In genomic region chr4:121822047-121822446, GRCh38 we compare ENCODE assay signal across 10 cellular contexts. TPM values are rescaled to one million over a fixed set of nuclear protein-coding genes. Genes with fewer than 3 reads are reported as not detected.
DNase-seq lines count a peak whose midpoint lies in the region; ATAC-seq and TF ChIP-seq lines count a peak whose summit lies in the region.
"Had no signal": no experiment of that assay in that cellular context is flagged by ENCODE, and none has a peak within 500 bp of the region (broad histone marks: within the 10 kb centered on the region; RNA-seq: fewer than 3 reads in every experiment).

No MANE protein-coding gene starts in this region.

- H3K4me3 ChIP-seq in GM08714 (ENCODE audit: low read length) (peak overlapping the region; percentile 83), fibroblast of mammary gland (ENCODE audit: control insufficient read depth, low read depth, low read length) (peak overlapping the region; percentile 84)

- ATAC-seq in foreskin keratinocyte (no peak), GM19324 (IDR thresholded peaks at IDR 0.05; ENCODE audit: low FRiP score, unreplicated experiment) (no peak)

- TF ChIP-seq CTCF in 22Rv1 (IDR thresholded peaks at IDR 0.05) (no peak), fibroblast of mammary gland (conservative IDR thresholded peaks at IDR 0.05; ENCODE audit: control insufficient read depth, insufficient read depth, low read depth, low read length) (no peak), foreskin keratinocyte (conservative IDR thresholded peaks at IDR 0.05) (no peak)

- H3K36me3 Mint-ChIP-seq in T-helper 2 cell treated with Interferon-gamma antibody and Interleukin-4, amounts not matched to agents 5 μg/mL and 100 μg/mL, for 36 hours (ENCODE audit: low read depth), result peaks cover 55% of the 10 kb centered on the region

- no peaks in the 10 kb centered on the region for H3K9me3 Mint-ChIP-seq in T-helper 2 cell treated with Interferon-gamma antibody and Interleukin-4, amounts not matched to agents 5 μg/mL and 100 μg/mL, for 36 hours

- no peaks in the 10 kb centered on the region for H3K27me3 ChIP-seq in foreskin keratinocyte

- peaks cover 37% of the 10 kb centered on the region for H3K4me1 Mint-ChIP-seq in T-helper 2 cell treated with Interferon-gamma antibody and Interleukin-4, amounts not matched to agents 5 μg/mL and 100 μg/mL, for 36 hours (ENCODE audit: low read depth)

- H3K27ac ChIP-seq in 22Rv1, result peak overlapping the region; percentile 89; the same call in 1 of the 2 replicates
- no peak overlapping the region for H3K27ac ChIP-seq in foreskin keratinocyte

- peak overlapping the region; percentile 98 for H3K4me3 Mint-ChIP-seq in T-helper 2 cell treated with Interferon-gamma antibody and Interleukin-4, amounts not matched to agents 5 μg/mL and 100 μg/mL, for 36 hours

- in situ Hi-C loops in G401 (cut with HindIII; ENCODE audit: low sequenced_read_pairs), result no loop called here

- H3K4me1 ChIP-seq in foreskin keratinocyte, result peaks cover 15% of the 10 kb centered on the region

- DNase-seq in T-helper 2 cell treated with Interferon-gamma antibody and Interleukin-4, amounts not matched to agents 5 μg/mL and 100 μg/mL, for 36 hours (ENCODE audit: low spot score), result no peak
- DNase-seq in fibroblast of mammary gland (ENCODE audit: low read depth) (no peak), foreskin keratinocyte (no peak), NCI-H2196 (lab: John Stamatoyannopoulos, UW; ENCODE audit: unreplicated experiment) (no peak), G401 (ENCODE audit: low spot score) (no peak)
- DNase-seq: NCI-H2081 treated with DMSO at 0.1 percent for 48 hours had no signal

- H3K27me3 Mint-ChIP-seq in T-helper 2 cell treated with Interferon-gamma antibody and Interleukin-4, amounts not matched to agents 5 μg/mL and 100 μg/mL, for 36 hours (ENCODE audit: low read depth), result no peaks in the 10 kb centered on the region

- peak overlapping the region; percentile 98 for H3K27ac Mint-ChIP-seq in T-helper 2 cell treated with Interferon-gamma antibody and Interleukin-4, amounts not matched to agents 5 μg/mL and 100 μg/mL, for 36 hours

RNA-seq across cellular contexts. Expression of gene CCNA2, which starts 1.6 kb away (rescaled TPM):
- 65.8 and 83.0 TPM in 2 replicates for total RNA-seq in foreskin keratinocyte
- 28.0 and 42.7 TPM in 2 replicates for polyA plus RNA-seq in foreskin keratinocyte
- 167 and 209 TPM in 2 replicates for total RNA-seq in G401 (2014; rRNA removed; shearing (Covaris generic))

RNA-seq across cellular contexts. Expression of gene EXOSC9, which starts 20.9 kb away (rescaled TPM):
- 37.9 and 45.5 TPM in 2 replicates for total RNA-seq in foreskin keratinocyte
- 27.8 and 36.0 TPM in 2 replicates for polyA plus RNA-seq in foreskin keratinocyte
- 52.7 and 87.3 TPM in 2 replicates for total RNA-seq in G401 (2014; rRNA removed; shearing (Covaris generic))

RNA-seq across cellular contexts. Expression of gene BBS7, which starts 48.2 kb away (rescaled TPM):
- total RNA-seq in foreskin keratinocyte, result 28.1 and 29.2 TPM in 2 replicates
- 16.8 and 17.6 TPM in 2 replicates for polyA plus RNA-seq in foreskin keratinocyte
- total RNA-seq in G401 (2014; rRNA removed; shearing (Covaris generic)), result 13.7 and 18.5 TPM in 2 replicates

RNA-seq across cellular contexts. Expression of gene SMIM43, which starts 57.1 kb away (rescaled TPM):
- not detected in 2 replicates for total RNA-seq in foreskin keratinocyte
- polyA plus RNA-seq in foreskin keratinocyte, result 0.02 TPM in 1 of 2 replicates, not detected in the other
- not detected in 2 replicates for total RNA-seq in G401 (2014; rRNA removed; shearing (Covaris generic))
- total RNA-seq: posterior vena cava had no signal
